Comparison of ENCODE assay signal across 1 cellular context in the genomic region with DNA sequence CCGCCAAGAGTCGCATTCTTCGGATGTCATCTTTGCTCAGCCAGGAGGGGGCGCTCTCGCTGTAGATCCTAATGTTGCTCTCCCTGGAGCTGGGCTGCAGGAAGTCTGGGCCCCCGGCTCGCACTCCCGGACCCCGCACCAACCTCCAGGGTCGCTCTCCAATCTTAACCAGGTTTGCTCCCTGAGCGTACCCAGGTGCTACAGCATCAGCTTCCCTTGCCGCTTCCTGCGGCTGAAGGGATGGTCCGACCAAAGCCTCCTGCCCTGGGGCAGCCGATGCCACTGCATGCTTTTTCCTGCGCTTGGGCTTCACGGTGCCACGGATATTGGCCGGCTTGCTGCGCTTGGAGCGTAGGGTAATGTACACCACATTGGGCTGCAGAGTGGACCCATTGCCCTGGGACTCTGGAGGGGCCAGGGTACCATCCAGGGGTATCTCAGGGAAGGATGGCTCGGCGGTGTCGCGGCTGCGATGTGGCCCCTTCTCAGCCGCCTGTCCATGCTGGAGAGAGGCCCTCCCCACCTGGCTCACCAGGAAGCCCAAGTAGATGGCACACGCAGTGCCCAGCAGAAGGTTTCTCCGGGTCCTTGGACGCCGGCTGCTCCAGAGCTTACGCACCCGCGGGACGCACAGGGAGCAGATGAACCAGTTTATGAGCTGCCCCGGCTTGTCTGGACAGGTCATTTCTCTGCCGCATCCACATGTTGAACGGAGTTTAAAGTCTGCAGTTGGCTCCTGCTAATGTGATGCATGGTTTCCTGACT.
TF ChIP-seq lines count a peak whose summit lies in the region.

No MANE protein-coding gene starts in this region.

TF ChIP-seq in HepG2, 621 proteins besides CTCF, POLR2A, EP300 and RAD21 (continued from another document and continues in another):
- TF ChIP-seq ZNF558 (CRISPR knock-in tag; IDR thresholded peaks at IDR 0.05; ENCODE audit: borderline replicate concordance) (no peak), KLF11 (CRISPR knock-in tag; IDR thresholded peaks at IDR 0.05) (no peak), ZNF672 (CRISPR knock-in tag; IDR thresholded peaks at IDR 0.05) (no peak), ZNF761 (CRISPR knock-in tag; conservative IDR thresholded peaks at IDR 0.05) (peak; percentile 94), THYN1 (CRISPR knock-in tag; IDR thresholded peaks at IDR 0.05; ENCODE audit: borderline replicate concordance, low read depth) (no peak), CBX1 (IDR thresholded peaks at IDR 0.05; ENCODE audit: low read depth) (no peak), SP1 (IDR thresholded peaks at IDR 0.05) (no peak), SP1 (CRISPR knock-in tag; IDR thresholded peaks at IDR 0.05) (no peak), NKX3-1 (CRISPR knock-in tag; IDR thresholded peaks at IDR 0.05) (0 out of 2 replicates have a peak, but pooled peaks have one; percentile 43), NFE2 (CRISPR knock-in tag; IDR thresholded peaks at IDR 0.05) (no peak), RBM39 (IDR thresholded peaks at IDR 0.05; ENCODE audit: low read depth, low read length, poor library complexity, severe bottlenecking) (no peak), ZNF775 (CRISPR knock-in tag; IDR thresholded peaks at IDR 0.05; ENCODE audit: borderline replicate concordance) (no peak), ZNF589 (CRISPR knock-in tag; conservative IDR thresholded peaks at IDR 0.05) (no peak), PITX1 (CRISPR knock-in tag; IDR thresholded peaks at IDR 0.05) (no peak; the same call in 1 of the 2 replicates), ZNF138 (CRISPR knock-in tag; IDR thresholded peaks at IDR 0.05; ENCODE audit: low read depth) (no peak), ZFP36L1 (CRISPR knock-in tag; IDR thresholded peaks at IDR 0.05) (no peak), SKI (IDR thresholded peaks at IDR 0.05; ENCODE audit: partially characterized antibody) (no peak), ZSCAN29 (CRISPR knock-in tag; conservative IDR thresholded peaks at IDR 0.05) (peak; percentile 85), ZNF652 (CRISPR knock-in tag; IDR thresholded peaks at IDR 0.05; ENCODE audit: borderline replicate concordance, low read depth) (no peak), ZNF510 (CRISPR knock-in tag; IDR thresholded peaks at IDR 0.05; ENCODE audit: low read depth) (peak; percentile 52; the same call in 1 of the 2 replicates), TBX3 (IDR thresholded peaks at IDR 0.05; ENCODE audit: borderline replicate concordance) (no peak), KAT2B (IDR thresholded peaks at IDR 0.05; ENCODE audit: borderline replicate concordance, low read depth, low read length) (no peak), ATRX (CRISPR knock-in tag; IDR thresholded peaks at IDR 0.05; ENCODE audit: borderline replicate concordance) (no peak), NPAS2 (CRISPR knock-in tag; IDR thresholded peaks at IDR 0.05; ENCODE audit: borderline replicate concordance) (no peak), ETV5 (CRISPR knock-in tag; IDR thresholded peaks at IDR 0.05; ENCODE audit: borderline replicate concordance) (no peak)
- TF ChIP-seq, protein P1, sequence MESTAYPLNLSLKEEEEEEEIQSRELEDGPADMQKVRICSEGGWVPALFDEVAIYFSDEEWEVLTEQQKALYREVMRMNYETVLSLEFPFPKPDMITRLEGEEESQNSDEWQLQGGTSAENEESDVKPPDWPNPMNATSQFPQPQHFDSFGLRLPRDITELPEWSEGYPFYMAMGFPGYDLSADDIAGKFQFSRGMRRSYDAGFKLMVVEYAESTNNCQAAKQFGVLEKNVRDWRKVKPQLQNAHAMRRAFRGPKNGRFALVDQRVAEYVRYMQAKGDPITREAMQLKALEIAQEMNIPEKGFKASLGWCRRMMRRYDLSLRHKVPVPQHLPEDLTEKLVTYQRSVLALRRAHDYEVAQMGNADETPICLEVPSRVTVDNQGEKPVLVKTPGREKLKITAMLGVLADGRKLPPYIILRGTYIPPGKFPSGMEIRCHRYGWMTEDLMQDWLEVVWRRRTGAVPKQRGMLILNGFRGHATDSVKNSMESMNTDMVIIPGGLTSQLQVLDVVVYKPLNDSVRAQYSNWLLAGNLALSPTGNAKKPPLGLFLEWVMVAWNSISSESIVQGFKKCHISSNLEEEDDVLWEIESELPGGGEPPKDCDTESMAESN (CRISPR knock-in tag; conservative IDR thresholded peaks at IDR 0.05): no peak
- TF ChIP-seq, protein P2, sequence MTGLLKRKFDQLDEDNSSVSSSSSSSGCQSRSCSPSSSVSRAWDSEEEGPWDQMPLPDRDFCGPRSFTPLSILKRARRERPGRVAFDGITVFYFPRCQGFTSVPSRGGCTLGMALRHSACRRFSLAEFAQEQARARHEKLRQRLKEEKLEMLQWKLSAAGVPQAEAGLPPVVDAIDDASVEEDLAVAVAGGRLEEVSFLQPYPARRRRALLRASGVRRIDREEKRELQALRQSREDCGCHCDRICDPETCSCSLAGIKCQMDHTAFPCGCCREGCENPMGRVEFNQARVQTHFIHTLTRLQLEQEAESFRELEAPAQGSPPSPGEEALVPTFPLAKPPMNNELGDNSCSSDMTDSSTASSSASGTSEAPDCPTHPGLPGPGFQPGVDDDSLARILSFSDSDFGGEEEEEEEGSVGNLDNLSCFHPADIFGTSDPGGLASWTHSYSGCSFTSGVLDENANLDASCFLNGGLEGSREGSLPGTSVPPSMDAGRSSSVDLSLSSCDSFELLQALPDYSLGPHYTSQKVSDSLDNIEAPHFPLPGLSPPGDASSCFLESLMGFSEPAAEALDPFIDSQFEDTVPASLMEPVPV (CRISPR knock-in tag; IDR thresholded peaks at IDR 0.05): no peak
- TF ChIP-seq, protein P3, sequence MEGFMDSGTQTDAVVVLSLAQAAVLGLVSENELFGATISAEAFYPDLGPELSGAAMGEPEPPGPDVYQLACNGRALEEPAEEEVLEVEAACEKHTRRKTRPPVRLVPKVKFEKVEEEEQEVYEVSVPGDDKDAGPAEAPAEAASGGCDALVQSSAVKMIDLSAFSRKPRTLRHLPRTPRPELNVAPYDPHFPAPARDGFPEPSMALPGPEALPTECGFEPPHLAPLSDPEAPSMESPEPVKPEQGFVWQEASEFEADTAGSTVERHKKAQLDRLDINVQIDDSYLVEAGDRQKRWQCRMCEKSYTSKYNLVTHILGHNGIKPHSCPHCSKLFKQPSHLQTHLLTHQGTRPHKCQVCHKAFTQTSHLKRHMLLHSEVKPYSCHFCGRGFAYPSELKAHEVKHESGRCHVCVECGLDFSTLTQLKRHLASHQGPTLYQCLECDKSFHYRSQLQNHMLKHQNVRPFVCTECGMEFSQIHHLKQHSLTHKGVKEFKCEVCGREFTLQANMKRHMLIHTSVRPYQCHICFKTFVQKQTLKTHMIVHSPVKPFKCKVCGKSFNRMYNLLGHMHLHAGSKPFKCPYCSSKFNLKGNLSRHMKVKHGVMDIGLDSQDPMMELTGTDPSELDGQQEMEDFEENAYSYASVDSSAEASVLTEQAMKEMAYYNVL (CRISPR knock-in tag; IDR thresholded peaks at IDR 0.05; ENCODE audit: borderline replicate concordance): no peak
- TF ChIP-seq, protein P4, sequence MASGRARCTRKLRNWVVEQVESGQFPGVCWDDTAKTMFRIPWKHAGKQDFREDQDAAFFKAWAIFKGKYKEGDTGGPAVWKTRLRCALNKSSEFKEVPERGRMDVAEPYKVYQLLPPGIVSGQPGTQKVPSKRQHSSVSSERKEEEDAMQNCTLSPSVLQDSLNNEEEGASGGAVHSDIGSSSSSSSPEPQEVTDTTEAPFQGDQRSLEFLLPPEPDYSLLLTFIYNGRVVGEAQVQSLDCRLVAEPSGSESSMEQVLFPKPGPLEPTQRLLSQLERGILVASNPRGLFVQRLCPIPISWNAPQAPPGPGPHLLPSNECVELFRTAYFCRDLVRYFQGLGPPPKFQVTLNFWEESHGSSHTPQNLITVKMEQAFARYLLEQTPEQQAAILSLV (CRISPR knock-in tag; IDR thresholded peaks at IDR 0.05; ENCODE audit: borderline replicate concordance): no peak
- TF ChIP-seq, protein P5, sequence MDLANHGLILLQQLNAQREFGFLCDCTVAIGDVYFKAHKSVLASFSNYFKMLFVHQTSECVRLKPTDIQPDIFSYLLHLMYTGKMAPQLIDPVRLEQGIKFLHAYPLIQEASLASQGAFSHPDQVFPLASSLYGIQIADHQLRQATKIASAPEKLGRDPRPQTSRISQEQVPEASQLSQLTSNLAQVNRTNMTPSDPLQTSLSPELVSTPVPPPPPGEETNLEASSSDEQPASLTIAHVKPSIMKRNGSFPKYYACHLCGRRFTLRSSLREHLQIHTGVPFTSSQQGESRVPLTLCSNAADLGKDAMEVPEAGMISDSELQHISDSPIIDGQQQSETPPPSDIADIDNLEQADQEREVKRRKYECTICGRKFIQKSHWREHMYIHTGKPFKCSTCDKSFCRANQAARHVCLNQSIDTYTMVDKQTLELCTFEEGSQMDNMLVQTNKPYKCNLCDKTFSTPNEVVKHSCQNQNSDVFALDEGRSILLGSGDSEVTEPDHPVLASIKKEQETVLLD (CRISPR knock-in tag; IDR thresholded peaks at IDR 0.05; ENCODE audit: low read depth): no peak
- TF ChIP-seq, protein P6, sequence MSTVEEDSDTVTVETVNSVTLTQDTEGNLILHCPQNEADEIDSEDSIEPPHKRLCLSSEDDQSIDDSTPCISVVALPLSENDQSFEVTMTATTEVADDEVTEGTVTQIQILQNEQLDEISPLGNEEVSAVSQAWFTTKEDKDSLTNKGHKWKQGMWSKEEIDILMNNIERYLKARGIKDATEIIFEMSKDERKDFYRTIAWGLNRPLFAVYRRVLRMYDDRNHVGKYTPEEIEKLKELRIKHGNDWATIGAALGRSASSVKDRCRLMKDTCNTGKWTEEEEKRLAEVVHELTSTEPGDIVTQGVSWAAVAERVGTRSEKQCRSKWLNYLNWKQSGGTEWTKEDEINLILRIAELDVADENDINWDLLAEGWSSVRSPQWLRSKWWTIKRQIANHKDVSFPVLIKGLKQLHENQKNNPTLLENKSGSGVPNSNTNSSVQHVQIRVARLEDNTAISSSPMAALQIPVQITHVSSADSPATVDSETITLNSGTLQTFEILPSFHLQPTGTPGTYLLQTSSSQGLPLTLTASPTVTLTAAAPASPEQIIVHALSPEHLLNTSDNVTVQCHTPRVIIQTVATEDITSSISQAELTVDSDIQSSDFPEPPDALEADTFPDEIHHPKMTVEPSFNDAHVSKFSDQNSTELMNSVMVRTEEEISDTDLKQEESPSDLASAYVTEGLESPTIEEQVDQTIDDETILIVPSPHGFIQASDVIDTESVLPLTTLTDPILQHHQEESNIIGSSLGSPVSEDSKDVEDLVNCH (CRISPR knock-in tag; IDR thresholded peaks at IDR 0.05): 0 out of 2 replicates have a peak, but pooled peaks have one; percentile 31
- TF ChIP-seq, protein P7, sequence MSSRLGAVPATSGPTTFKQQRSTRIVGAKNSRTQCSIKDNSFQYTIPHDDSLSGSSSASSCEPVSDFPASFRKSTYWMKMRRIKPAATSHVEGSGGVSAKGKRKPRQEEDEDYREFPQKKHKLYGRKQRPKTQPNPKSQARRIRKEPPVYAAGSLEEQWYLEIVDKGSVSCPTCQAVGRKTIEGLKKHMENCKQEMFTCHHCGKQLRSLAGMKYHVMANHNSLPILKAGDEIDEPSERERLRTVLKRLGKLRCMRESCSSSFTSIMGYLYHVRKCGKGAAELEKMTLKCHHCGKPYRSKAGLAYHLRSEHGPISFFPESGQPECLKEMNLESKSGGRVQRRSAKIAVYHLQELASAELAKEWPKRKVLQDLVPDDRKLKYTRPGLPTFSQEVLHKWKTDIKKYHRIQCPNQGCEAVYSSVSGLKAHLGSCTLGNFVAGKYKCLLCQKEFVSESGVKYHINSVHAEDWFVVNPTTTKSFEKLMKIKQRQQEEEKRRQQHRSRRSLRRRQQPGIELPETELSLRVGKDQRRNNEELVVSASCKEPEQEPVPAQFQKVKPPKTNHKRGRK (CRISPR knock-in tag; IDR thresholded peaks at IDR 0.05): no peak
- TF ChIP-seq, protein P8, sequence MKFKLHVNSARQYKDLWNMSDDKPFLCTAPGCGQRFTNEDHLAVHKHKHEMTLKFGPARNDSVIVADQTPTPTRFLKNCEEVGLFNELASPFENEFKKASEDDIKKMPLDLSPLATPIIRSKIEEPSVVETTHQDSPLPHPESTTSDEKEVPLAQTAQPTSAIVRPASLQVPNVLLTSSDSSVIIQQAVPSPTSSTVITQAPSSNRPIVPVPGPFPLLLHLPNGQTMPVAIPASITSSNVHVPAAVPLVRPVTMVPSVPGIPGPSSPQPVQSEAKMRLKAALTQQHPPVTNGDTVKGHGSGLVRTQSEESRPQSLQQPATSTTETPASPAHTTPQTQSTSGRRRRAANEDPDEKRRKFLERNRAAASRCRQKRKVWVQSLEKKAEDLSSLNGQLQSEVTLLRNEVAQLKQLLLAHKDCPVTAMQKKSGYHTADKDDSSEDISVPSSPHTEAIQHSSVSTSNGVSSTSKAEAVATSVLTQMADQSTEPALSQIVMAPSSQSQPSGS (CRISPR knock-in tag; IDR thresholded peaks at IDR 0.05): no peak
- TF ChIP-seq, protein P9, sequence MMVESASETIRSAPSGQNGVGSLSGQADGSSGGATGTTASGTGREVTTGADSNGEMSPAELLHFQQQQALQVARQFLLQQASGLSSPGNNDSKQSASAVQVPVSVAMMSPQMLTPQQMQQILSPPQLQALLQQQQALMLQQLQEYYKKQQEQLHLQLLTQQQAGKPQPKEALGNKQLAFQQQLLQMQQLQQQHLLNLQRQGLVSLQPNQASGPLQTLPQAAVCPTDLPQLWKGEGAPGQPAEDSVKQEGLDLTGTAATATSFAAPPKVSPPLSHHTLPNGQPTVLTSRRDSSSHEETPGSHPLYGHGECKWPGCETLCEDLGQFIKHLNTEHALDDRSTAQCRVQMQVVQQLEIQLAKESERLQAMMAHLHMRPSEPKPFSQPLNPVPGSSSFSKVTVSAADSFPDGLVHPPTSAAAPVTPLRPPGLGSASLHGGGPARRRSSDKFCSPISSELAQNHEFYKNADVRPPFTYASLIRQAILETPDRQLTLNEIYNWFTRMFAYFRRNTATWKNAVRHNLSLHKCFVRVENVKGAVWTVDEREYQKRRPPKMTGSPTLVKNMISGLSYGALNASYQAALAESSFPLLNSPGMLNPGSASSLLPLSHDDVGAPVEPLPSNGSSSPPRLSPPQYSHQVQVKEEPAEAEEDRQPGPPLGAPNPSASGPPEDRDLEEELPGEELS (CRISPR knock-in tag; IDR thresholded peaks at IDR 0.05): 0 out of 2 replicates have a peak, but pooled peaks have one; percentile 9
- TF ChIP-seq, protein P10, sequence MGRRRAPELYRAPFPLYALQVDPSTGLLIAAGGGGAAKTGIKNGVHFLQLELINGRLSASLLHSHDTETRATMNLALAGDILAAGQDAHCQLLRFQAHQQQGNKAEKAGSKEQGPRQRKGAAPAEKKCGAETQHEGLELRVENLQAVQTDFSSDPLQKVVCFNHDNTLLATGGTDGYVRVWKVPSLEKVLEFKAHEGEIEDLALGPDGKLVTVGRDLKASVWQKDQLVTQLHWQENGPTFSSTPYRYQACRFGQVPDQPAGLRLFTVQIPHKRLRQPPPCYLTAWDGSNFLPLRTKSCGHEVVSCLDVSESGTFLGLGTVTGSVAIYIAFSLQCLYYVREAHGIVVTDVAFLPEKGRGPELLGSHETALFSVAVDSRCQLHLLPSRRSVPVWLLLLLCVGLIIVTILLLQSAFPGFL (CRISPR knock-in tag; IDR thresholded peaks at IDR 0.05): no peak
- TF ChIP-seq, protein P11, sequence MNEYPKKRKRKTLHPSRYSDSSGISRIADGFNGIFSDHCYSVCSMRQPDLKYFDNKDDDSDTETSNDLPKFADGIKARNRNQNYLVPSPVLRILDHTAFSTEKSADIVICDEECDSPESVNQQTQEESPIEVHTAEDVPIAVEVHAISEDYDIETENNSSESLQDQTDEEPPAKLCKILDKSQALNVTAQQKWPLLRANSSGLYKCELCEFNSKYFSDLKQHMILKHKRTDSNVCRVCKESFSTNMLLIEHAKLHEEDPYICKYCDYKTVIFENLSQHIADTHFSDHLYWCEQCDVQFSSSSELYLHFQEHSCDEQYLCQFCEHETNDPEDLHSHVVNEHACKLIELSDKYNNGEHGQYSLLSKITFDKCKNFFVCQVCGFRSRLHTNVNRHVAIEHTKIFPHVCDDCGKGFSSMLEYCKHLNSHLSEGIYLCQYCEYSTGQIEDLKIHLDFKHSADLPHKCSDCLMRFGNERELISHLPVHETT (CRISPR knock-in tag; conservative IDR thresholded peaks at IDR 0.05): no peak
- TF ChIP-seq, protein P12, sequence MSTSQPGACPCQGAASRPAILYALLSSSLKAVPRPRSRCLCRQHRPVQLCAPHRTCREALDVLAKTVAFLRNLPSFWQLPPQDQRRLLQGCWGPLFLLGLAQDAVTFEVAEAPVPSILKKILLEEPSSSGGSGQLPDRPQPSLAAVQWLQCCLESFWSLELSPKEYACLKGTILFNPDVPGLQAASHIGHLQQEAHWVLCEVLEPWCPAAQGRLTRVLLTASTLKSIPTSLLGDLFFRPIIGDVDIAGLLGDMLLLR (CRISPR knock-in tag; IDR thresholded peaks at IDR 0.05): no peak
